In the genomic region with DNA sequence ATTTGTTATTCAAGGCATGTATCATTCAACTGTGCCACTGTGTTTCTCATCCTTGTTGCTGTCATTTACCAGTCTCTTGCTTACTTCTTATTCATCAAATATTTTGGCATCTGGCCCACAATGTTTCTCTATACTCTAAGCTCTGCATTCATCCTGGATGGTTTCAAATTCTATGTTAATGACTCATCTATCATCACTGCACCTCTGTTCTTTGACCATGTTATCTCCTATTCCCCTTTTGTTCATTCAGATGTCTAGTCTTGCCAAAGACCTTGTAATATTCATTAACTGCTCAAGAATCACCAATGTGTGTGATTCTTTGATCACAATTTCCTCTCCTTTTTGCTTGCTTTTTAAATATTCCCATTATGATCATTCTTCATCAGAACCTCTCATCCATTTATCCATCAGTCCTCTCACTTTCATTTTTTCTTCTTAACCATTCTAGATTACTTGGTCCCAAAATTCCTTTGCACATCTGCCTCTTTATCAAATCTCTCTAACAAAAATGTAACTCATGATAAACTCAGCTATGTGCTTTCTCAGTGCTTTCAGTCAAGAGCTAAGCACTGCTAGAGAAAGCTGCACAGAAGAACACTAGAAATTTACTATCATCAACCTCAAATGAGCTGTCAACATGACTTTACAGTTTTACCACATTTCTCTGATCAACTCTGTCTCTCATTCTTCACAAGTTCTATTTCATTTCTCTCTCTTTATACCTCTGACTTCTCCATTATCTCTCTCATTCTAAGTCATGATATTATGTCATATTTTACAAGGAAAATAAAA, we compare ENCODE assay signal across 12 cellular contexts.
DNase-seq lines count a peak whose midpoint lies in the region; FAIRE-seq lines count a peak whose summit lies in the region.
"Had no signal": no experiment of that assay in that cellular context is flagged by ENCODE, and none has a peak within 500 bp of the region (broad histone marks: within the 10 kb centered on the region; RNA-seq: fewer than 3 reads in every experiment).

No MANE protein-coding gene starts in this region.

- peaks cover 31% of the 10 kb centered on the region for H3K4me1 Mint-ChIP-seq in activated naive CD4-positive, alpha-beta T cell treated with anti-CD3 and anti-CD28 coated beads, Interleukin-2, amount 50 U/mL, for 24 hours
- peaks cover 37% of the 10 kb centered on the region for H3K4me1 Mint-ChIP-seq in stimulated activated naive CD8-positive, alpha-beta T cell treated with anti-CD3 and anti-CD28 coated beads, Interleukin-15, Interleukin-2, amounts not matched to agents 100 ng/mL and 50 ng/mL, for 24 hours (ENCODE audit: low read depth)

- peak; percentile 87 for FAIRE-seq in RCC 7860 (lab: Jason Lieb, UNC)

- H3K4me3 Mint-ChIP-seq in activated naive CD4-positive, alpha-beta T cell treated with anti-CD3 and anti-CD28 coated beads, Interleukin-2, amount 50 U/mL, for 24 hours, result peak overlapping the region; percentile 83
- H3K4me3 Mint-ChIP-seq in stimulated activated naive CD8-positive, alpha-beta T cell treated with anti-CD3 and anti-CD28 coated beads, Interleukin-15, Interleukin-2, amounts not matched to agents 100 ng/mL and 50 ng/mL, for 24 hours, result no peak overlapping the region
- H3K4me3 Mint-ChIP-seq: CD14-positive monocyte, nephron had no signal

- H3K36me3 Mint-ChIP-seq in activated naive CD4-positive, alpha-beta T cell treated with anti-CD3 and anti-CD28 coated beads, Interleukin-2, amount 50 U/mL, for 24 hours, result no peaks in the 10 kb centered on the region
- no peaks in the 10 kb centered on the region for H3K36me3 Mint-ChIP-seq in stimulated activated naive CD8-positive, alpha-beta T cell treated with anti-CD3 and anti-CD28 coated beads, Interleukin-15, Interleukin-2, amounts not matched to agents 100 ng/mL and 50 ng/mL, for 24 hours (ENCODE audit: low read depth)
- H3K36me3 Mint-ChIP-seq: CD14-positive monocyte had no signal

- peak overlapping the region; percentile 2 for H3K27ac ChIP-seq in epithelial cell of prostate
- H3K27ac ChIP-seq: SK-N-MC had no signal

- H3K9me3 Mint-ChIP-seq in activated naive CD4-positive, alpha-beta T cell treated with anti-CD3 and anti-CD28 coated beads, Interleukin-2, amount 50 U/mL, for 24 hours, result no peaks in the 10 kb centered on the region
- no peaks in the 10 kb centered on the region for H3K9me3 Mint-ChIP-seq in stimulated activated naive CD8-positive, alpha-beta T cell treated with anti-CD3 and anti-CD28 coated beads, Interleukin-15, Interleukin-2, amounts not matched to agents 100 ng/mL and 50 ng/mL, for 24 hours

- no peak for DNase-seq in activated naive CD4-positive, alpha-beta T cell treated with anti-CD3 and anti-CD28 coated beads, Interleukin-2, amount 50 U/mL, for 16 hours
- DNase-seq in RCC 7860 (ENCODE audit: low spot score) (peak; percentile 87), epithelial cell of prostate (ENCODE audit: low read depth, low spot score) (peak; percentile 64), NCI-H748 treated with DMSO at 0.1 percent for 48 hours (lab: John Stamatoyannopoulos, UW) (no peak), NCI-H1694 treated with DMSO at 0.1 percent for 48 hours (lab: John Stamatoyannopoulos, UW) (no peak), GM03348 (ENCODE audit: low spot score) (no peak)
- DNase-seq: head of caudate nucleus had no signal

- H3K27me3 Mint-ChIP-seq in activated naive CD4-positive, alpha-beta T cell treated with anti-CD3 and anti-CD28 coated beads, Interleukin-2, amount 50 U/mL, for 24 hours, result no peaks in the 10 kb centered on the region
- no peaks in the 10 kb centered on the region for H3K27me3 Mint-ChIP-seq in stimulated activated naive CD8-positive, alpha-beta T cell treated with anti-CD3 and anti-CD28 coated beads, Interleukin-15, Interleukin-2, amounts not matched to agents 100 ng/mL and 50 ng/mL, for 24 hours

- H3K27ac Mint-ChIP-seq in activated naive CD4-positive, alpha-beta T cell treated with anti-CD3 and anti-CD28 coated beads, Interleukin-2, amount 50 U/mL, for 24 hours, result peak overlapping the region; percentile 73
- H3K27ac Mint-ChIP-seq in stimulated activated naive CD8-positive, alpha-beta T cell treated with anti-CD3 and anti-CD28 coated beads, Interleukin-15, Interleukin-2, amounts not matched to agents 100 ng/mL and 50 ng/mL, for 24 hours, result peak overlapping the region; percentile 6
- H3K27ac Mint-ChIP-seq: nephron had no signal

Comparison
In these comparisons a context has a peak if more than half of its experiments do, and no peak if none do; other contexts are left out.
1. DNase-seq: peak in RCC 7860 (single experiment) and epithelial cell of prostate (single experiment); none in activated naive CD4-positive, alpha-beta T cell treated with anti-CD3 and anti-CD28 coated beads, Interleukin-2, amount 50 U/mL, for 16 hours (single experiment), NCI-H748 treated with DMSO at 0.1 percent for 48 hours (single experiment), NCI-H1694 treated with DMSO at 0.1 percent for 48 hours (single experiment) and GM03348 (single experiment).